ENCODE assay signal across 8 cellular contexts in the genomic region with DNA sequence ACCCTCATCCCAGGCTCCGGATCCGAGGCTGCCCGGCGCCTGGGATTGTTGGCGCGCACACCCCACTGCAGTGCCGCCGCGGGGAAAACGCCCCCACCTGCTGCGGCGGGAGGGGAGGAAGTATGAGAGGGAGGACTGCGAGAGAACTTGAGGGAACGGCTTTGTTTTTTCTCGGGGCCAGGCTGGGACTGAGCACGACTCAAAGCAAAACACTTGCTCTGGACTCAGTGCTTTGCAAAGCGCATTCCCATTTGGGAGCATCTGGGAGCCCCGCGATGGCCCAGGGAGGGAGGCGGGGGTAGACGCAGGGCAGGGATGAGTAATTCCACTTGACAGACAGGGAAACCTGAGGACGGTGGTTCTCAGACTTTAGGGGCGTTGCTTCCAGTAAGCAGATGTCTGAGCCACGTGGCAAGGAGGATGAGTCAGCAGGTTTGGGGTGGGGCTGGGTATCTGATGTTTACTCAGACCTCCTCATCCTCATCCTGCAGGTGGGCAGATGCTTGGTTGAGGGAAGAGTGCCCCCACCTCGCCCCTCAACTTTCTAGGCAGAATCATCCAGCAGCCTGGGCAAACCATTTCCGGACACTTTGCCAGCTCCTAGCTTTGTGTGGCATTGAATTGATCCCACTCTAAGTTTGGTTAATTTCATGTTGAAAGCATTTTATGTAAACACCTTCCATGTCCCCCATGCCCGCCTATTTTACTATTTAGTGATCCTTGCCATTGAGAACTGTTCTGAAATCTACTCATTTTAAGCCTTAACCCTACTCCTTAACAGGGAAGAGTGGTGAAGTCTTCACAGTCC. TPM values are rescaled to one million over a fixed set of nuclear protein-coding genes. Genes with fewer than 3 reads are reported as not detected.
DNase-seq lines count a peak whose midpoint lies in the region; ATAC-seq and TF ChIP-seq lines count a peak whose summit lies in the region.

No MANE protein-coding gene starts in this region.

- H3K36me3 ChIP-seq in OCI-LY1 (ENCODE audit: insufficient read depth, low read length) (no peaks in the 10 kb centered on the region), neural progenitor cell (no peaks in the 10 kb centered on the region), stomach smooth muscle (ENCODE audit: control insufficient read depth in 2 of 2, insufficient read depth in 2 of 2, low read length in 2 of 2) (no peaks in the 10 kb centered on the region)

- H3K36me3 Mint-ChIP-seq in neural progenitor cell: peaks cover 4% of the 10 kb centered on the region

- TF ChIP-seq CTCF in OCI-LY1 (IDR thresholded peaks at IDR 0.05; ENCODE audit: low read length) (no peak), neural progenitor cell (IDR thresholded peaks at IDR 0.05) (no peak)

- no peak for TF ChIP-seq POLR2A in erythroblast (IDR thresholded peaks at IDR 0.05; ENCODE audit: low read length)

- H3K27ac ChIP-seq in OCI-LY1 (ENCODE audit: low read depth, low read length, poor library complexity, severe bottlenecking): peak overlapping the region; percentile 77
- H3K27ac ChIP-seq in neural progenitor cell: peak overlapping the region; percentile 80
- H3K27ac ChIP-seq in stomach smooth muscle (ENCODE audit: low read length): no peak overlapping the region

- H3K27me3 ChIP-seq in OCI-LY1 (ENCODE audit: insufficient read depth, low read length) (no peaks in the 10 kb centered on the region), neural progenitor cell (no peaks in the 10 kb centered on the region), stomach smooth muscle (ENCODE audit: control insufficient read depth in 1 of 2, insufficient read depth in 2 of 2, low read length in 2 of 2) (peaks cover 26 to 38% of the 10 kb centered on the region in 2 donors)

- H3K27ac Mint-ChIP-seq in neural progenitor cell: peak overlapping the region; percentile 57

- H3K4me3 ChIP-seq in OCI-LY1 (ENCODE audit: low read depth, low read length, poor library complexity, severe bottlenecking) (peak overlapping the region; percentile 69), neural progenitor cell (peak overlapping the region; percentile 97), stomach smooth muscle (ENCODE audit: low read length in 2 of 2) (peak overlapping the region; percentile 17 to 61)

- H3K79me2 ChIP-seq in OCI-LY1 (ENCODE audit: insufficient read depth, low read length) (no peaks in the 10 kb centered on the region), neural progenitor cell (ENCODE audit: low read depth) (peaks cover 56% of the 10 kb centered on the region)

- H3F3A ChIP-seq in OCI-LY1 (ENCODE audit: insufficient read depth, low read length) (peaks cover 4% of the 10 kb centered on the region; the same call in 1 of the 2 replicates), neural progenitor cell (ENCODE audit: low read depth) (peaks cover 77% of the 10 kb centered on the region)

- DNase-seq in 8988T: peak; percentile 55
- DNase-seq in HT1080 (ENCODE audit: low read depth): peak; percentile 97
- DNase-seq in activated T-cell treated with anti-CD3 and anti-CD28 coated beads for 24 hours (ENCODE audit: low read depth): peak; percentile 80
- peak; percentile 91 to 95 for DNase-seq in erythroblast (lab: John Stamatoyannopoulos, UW)
- peak; percentile 94 for DNase-seq in neural progenitor cell (ENCODE audit: low spot score)

- H3K9me3 ChIP-seq in OCI-LY1 (ENCODE audit: low read length) (no peaks in the 10 kb centered on the region), neural progenitor cell (ENCODE audit: low read depth) (no peaks in the 10 kb centered on the region), stomach smooth muscle (ENCODE audit: control insufficient read depth in 2 of 2, low read length in 2 of 2) (no peaks in the 10 kb centered on the region)

- peak; percentile 48 for ATAC-seq in GM18519 (IDR thresholded peaks at IDR 0.05; ENCODE audit: low FRiP score, unreplicated experiment)

- H3K4me3 Mint-ChIP-seq in neural progenitor cell: peak overlapping the region; percentile 99

- H4K20me1 ChIP-seq in OCI-LY1 (ENCODE audit: insufficient read depth, low read length) (no peaks in the 10 kb centered on the region), neural progenitor cell (ENCODE audit: low read depth) (peaks cover 37% of the 10 kb centered on the region)

- no peaks in the 10 kb centered on the region for H3K9me2 ChIP-seq in OCI-LY1 (ENCODE audit: low read depth, low read length)

- H3K27me3 Mint-ChIP-seq in neural progenitor cell (ENCODE audit: insufficient read depth, low read depth): peaks cover 10% of the 10 kb centered on the region

- H2AFZ ChIP-seq in OCI-LY1 (ENCODE audit: low read length) (no peak overlapping the region), neural progenitor cell (replicated peaks) (no peak overlapping the region)

- peaks cover 61% of the 10 kb centered on the region for H3K4me1 ChIP-seq in OCI-LY1 (ENCODE audit: insufficient read depth, low read length, severe bottlenecking)
- H3K4me1 ChIP-seq in neural progenitor cell: peaks cover 40% of the 10 kb centered on the region
- H3K4me1 ChIP-seq in stomach smooth muscle (ENCODE audit: control insufficient read depth, insufficient read depth, low read length): peaks cover 20% of the 10 kb centered on the region

- peak overlapping the region; percentile 72 for H3K9ac ChIP-seq in OCI-LY1 (ENCODE audit: low read length)
- H3K9ac ChIP-seq in neural progenitor cell: peak overlapping the region; percentile 24
- no peak overlapping the region for H3K9ac ChIP-seq in stomach smooth muscle (ENCODE audit: low read length in 2 of 2)

- no peaks in the 10 kb centered on the region for H3K9me3 Mint-ChIP-seq in neural progenitor cell

- H3K4me2 ChIP-seq in OCI-LY1 (ENCODE audit: low read length) (peak overlapping the region; percentile 87), neural progenitor cell (peak overlapping the region; percentile 90)

- peaks cover 43% of the 10 kb centered on the region for H3K4me1 Mint-ChIP-seq in neural progenitor cell

RNA-seq across cellular contexts. Expression of a gene that starts 1.5 kb away (rescaled TPM):
- total RNA-seq in HT1080 (2014; rRNA removed; shearing (Covaris generic)): 0.07 and 0.10 TPM in 2 replicates
- 0.02 and 0.10 TPM in 2 replicates for polyA plus RNA-seq in HT1080 (2015; cell fraction: cytosol; rRNA removed)
- polyA plus RNA-seq in HT1080 (2015; cell fraction: nucleus; rRNA removed): 0.41 and 0.65 TPM in 2 replicates
- total RNA-seq in neural progenitor cell (ENCODE audit: low replicate concordance): 262 and 277 TPM in 2 replicates

RNA-seq across cellular contexts. Expression of a gene that starts 37.1 kb away (rescaled TPM):
- total RNA-seq in HT1080 (2014; rRNA removed; shearing (Covaris generic)): not detected in 2 replicates
- polyA plus RNA-seq in HT1080 (2015; cell fraction: cytosol; rRNA removed): not detected in 2 replicates
- polyA plus RNA-seq in HT1080 (2015; cell fraction: nucleus; rRNA removed): not detected in 2 replicates
- 1.1 and 1.6 TPM in 2 replicates for total RNA-seq in neural progenitor cell (ENCODE audit: low replicate concordance)

RNA-seq across cellular contexts. Expression of a gene that starts 41.0 kb away (rescaled TPM):
- total RNA-seq in HT1080 (2014; rRNA removed; shearing (Covaris generic)): not detected in 2 replicates
- polyA plus RNA-seq in HT1080 (2015; cell fraction: cytosol; rRNA removed): not detected in 2 replicates
- not detected in 2 replicates for polyA plus RNA-seq in HT1080 (2015; cell fraction: nucleus; rRNA removed)
- total RNA-seq in neural progenitor cell (ENCODE audit: low replicate concordance): 0.53 TPM in 1 of 2 replicates, not detected in the other

Comparison
In these comparisons a context has a peak if more than half of its experiments do, and no peak if none do; other contexts are left out.
1. H3K4me3 ChIP-seq: peak in every context shown above with its lines; median percentile 97 in neural progenitor cell; 69 in OCI-LY1; 39 in stomach smooth muscle.
2. H3K9ac ChIP-seq: peak in OCI-LY1 (single experiment) and neural progenitor cell (single experiment); none in stomach smooth muscle (0 of 2).
3. RNA of a gene that starts 1.5 kb away (total RNA-seq): 262 to 277 TPM in neural progenitor cell; 0.07 to 0.10 TPM in HT1080; every median in the first group is over 100 times any median in the second.
4. Peak in every context shown above with its lines, with median percentiles within 50 percentile points of each other: DNase-seq.